ENCODE assay signal across 26 cellular contexts in the genomic region with DNA sequence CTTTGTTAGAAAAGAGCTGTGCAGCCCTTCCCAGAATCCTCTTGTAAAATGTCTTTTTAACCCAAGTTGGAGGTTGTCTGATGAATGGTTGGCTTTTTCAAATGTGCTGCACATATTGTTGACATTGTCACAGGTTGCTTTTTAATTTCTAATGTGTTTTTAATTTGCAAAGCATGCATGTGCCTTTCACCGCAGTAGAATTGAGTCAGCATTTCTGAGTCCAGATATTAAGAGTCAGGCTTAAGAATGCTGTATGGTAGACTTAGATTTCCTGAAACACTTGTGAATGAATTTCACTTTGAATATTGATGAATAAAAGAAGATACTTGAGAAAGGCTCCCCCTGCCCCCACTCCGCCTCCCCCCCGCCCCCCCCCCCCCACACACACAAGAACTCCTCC.
DNase-seq lines count a peak whose midpoint lies in the region; ATAC-seq and TF ChIP-seq lines count a peak whose summit lies in the region.
"Had no signal": no experiment of that assay in that cellular context is flagged by ENCODE, and none has a peak within 500 bp of the region (broad histone marks: within the 10 kb centered on the region; RNA-seq: fewer than 3 reads in every experiment).

No MANE protein-coding gene starts in this region.

- DNase-seq in AG20443 (ENCODE audit: low spot score) (peak; percentile 16), HFF-Myc (ENCODE audit: extremely low read depth, low read depth) (peak; percentile 46), SK-N-MC (ENCODE audit: low read depth, low spot score) (peak; percentile 24), KBM-7 (no peak), NCI-H1694 (lab: John Stamatoyannopoulos, UW) (no peak)
- no peak for DNase-seq in CD4-positive, alpha-beta T cell
- DNase-seq: activated CD8-positive, alpha-beta T cell treated with anti-CD3 and anti-CD28 coated beads for 36 hours; activated T-cell treated with anti-CD3 and anti-CD28 coated beads, Interleukin-2, amount 50 U/mL, for 1 hour; CD4-positive, CD25-positive, alpha-beta regulatory T cell; effector CD8-positive, alpha-beta T cell; esophagus squamous epithelium; glutamatergic neuron; left lung; midbrain; NCI-H187; NCI-H446; small intestine; stimulated activated CD4-positive, alpha-beta T cell treated with anti-CD3 and anti-CD28 coated beads, Interleukin-4, amount 100 ng/mL, for 4 hours; stimulated activated naive CD8-positive, alpha-beta T cell treated with anti-CD3 and anti-CD28 coated beads, Interleukin-15, amount 100 ng/mL, for 72 hours had no signal

- H3K9me3 ChIP-seq in SK-N-MC (ENCODE audit: low read depth, low read length) (no peaks in the 10 kb centered on the region), mesodermal cell (ENCODE audit: control insufficient read depth, low read length) (no peaks in the 10 kb centered on the region)
- H3K9me3 ChIP-seq in CD4-positive, alpha-beta T cell (ENCODE audit: control insufficient read depth, low read length): no peaks in the 10 kb centered on the region
- H3K9me3 ChIP-seq: esophagus squamous epithelium, left lung, neutrophil, tibial nerve had no signal

- no peak for ATAC-seq in HG02885 (IDR thresholded peaks at IDR 0.05; ENCODE audit: poor library complexity, unreplicated experiment)
- no peak for ATAC-seq in CD4-positive, alpha-beta T cell (ENCODE audit: poor library complexity)
- ATAC-seq: activated CD8-positive, alpha-beta T cell treated with anti-CD3 and anti-CD28 coated beads for 36 hours; HCT116; left lung; stimulated activated naive CD8-positive, alpha-beta T cell treated with anti-CD3 and anti-CD28 coated beads, Interleukin-15, amount 100 ng/mL, for 72 hours had no signal

- H3K36me3 Mint-ChIP-seq in CD4-positive, alpha-beta T cell (ENCODE audit: low read depth): no peaks in the 10 kb centered on the region
- H3K36me3 Mint-ChIP-seq: CD4-positive, CD25-positive, alpha-beta regulatory T cell; IgD-negative memory B cell had no signal

- no peak overlapping the region for H3K9ac ChIP-seq in SK-N-MC (ENCODE audit: insufficient read length)

- H3K4me3 ChIP-seq in HFF-Myc (replicated peaks; ENCODE audit: low read depth, low read length): no peak overlapping the region
- peak overlapping the region; percentile 34; the same call in 1 of the 2 replicates for H3K4me3 ChIP-seq in SK-N-MC
- no peak overlapping the region for H3K4me3 ChIP-seq in mesodermal cell (ENCODE audit: extremely low read depth, insufficient read depth, low read length, poor library complexity, severe bottlenecking)
- H3K4me3 ChIP-seq: esophagus squamous epithelium, left lung, tibial nerve had no signal

- CTCF ChIA-PET in CD4-positive, alpha-beta T cell (lab: Charles Lee): no interaction called here

- no peak overlapping the region for H3K4me3 Mint-ChIP-seq in CD4-positive, alpha-beta T cell
- H3K4me3 Mint-ChIP-seq: activated CD8-positive, alpha-beta T cell treated with anti-CD3 and anti-CD28 coated beads for 36 hours; CD4-positive, CD25-positive, alpha-beta regulatory T cell; IgD-negative memory B cell; stimulated activated naive CD8-positive, alpha-beta T cell treated with anti-CD3 and anti-CD28 coated beads, Interleukin-15, amount 100 ng/mL, for 72 hours had no signal

- POLR2A ChIA-PET in CD4-positive, alpha-beta T cell (lab: Charles Lee): no interaction called here

- H3K4me1 ChIP-seq in mesodermal cell (ENCODE audit: control insufficient read depth, insufficient read depth, low read length, poor library complexity, severe bottlenecking): peaks cover 35% of the 10 kb centered on the region
- H3K4me1 ChIP-seq: esophagus squamous epithelium, left lung, tibial nerve had no signal

- WGBS in mesodermal cell (ENCODE audit: insufficient coverage in 2 of 2), 2 experiments: 75% methylated on average over 1 of the region's 3 CpGs; no CpG with 5 or more reads in 1 of the 2 experiments

- TF ChIP-seq CTCF in HFF-Myc (IDR thresholded peaks at IDR 0.05; ENCODE audit: low read depth, low read length, missing control alignments): no peak
- TF ChIP-seq CTCF in CD4-positive, alpha-beta T cell (IDR thresholded peaks at IDR 0.05): no peak

- peaks cover 28% of the 10 kb centered on the region for H3K27me3 Mint-ChIP-seq in CD4-positive, alpha-beta T cell
- H3K27me3 Mint-ChIP-seq: IgD-negative memory B cell had no signal

- H3K36me3 ChIP-seq in SK-N-MC (ENCODE audit: insufficient read depth, low read length) (no peaks in the 10 kb centered on the region), mesodermal cell (ENCODE audit: control insufficient read depth, insufficient read depth, low read length) (no peaks in the 10 kb centered on the region)
- H3K36me3 ChIP-seq: esophagus squamous epithelium, left lung, neutrophil, tibial nerve had no signal

- H3K27me3 ChIP-seq in CD4-positive, alpha-beta T cell (ENCODE audit: control insufficient read depth, insufficient read depth, low read length): peaks cover 8% of the 10 kb centered on the region
- H3K27me3 ChIP-seq: left lung, neutrophil, tibial nerve had no signal

- intact Hi-C loops in CD4-positive, alpha-beta T cell (cut with DNase I, micrococcal nuclease): no loop called here

- H3K9me3 Mint-ChIP-seq in CD4-positive, alpha-beta T cell: no peaks in the 10 kb centered on the region
- H3K9me3 Mint-ChIP-seq: activated CD8-positive, alpha-beta T cell treated with anti-CD3 and anti-CD28 coated beads for 36 hours; IgD-negative memory B cell; stimulated activated naive CD8-positive, alpha-beta T cell treated with anti-CD3 and anti-CD28 coated beads, Interleukin-15, amount 100 ng/mL, for 72 hours had no signal

- no peak overlapping the region for H3K27ac Mint-ChIP-seq in CD4-positive, alpha-beta T cell
- H3K27ac Mint-ChIP-seq: activated CD8-positive, alpha-beta T cell treated with anti-CD3 and anti-CD28 coated beads for 36 hours; CD4-positive, CD25-positive, alpha-beta regulatory T cell; IgD-negative memory B cell; stimulated activated naive CD8-positive, alpha-beta T cell treated with anti-CD3 and anti-CD28 coated beads, Interleukin-15, amount 100 ng/mL, for 72 hours had no signal

- peak overlapping the region; percentile 54; the same call in 1 of the 2 replicates for H3K27ac ChIP-seq in SK-N-MC
- H3K27ac ChIP-seq in mesodermal cell (ENCODE audit: low read depth, low read length, severe bottlenecking): peak overlapping the region; percentile 65
- no peak overlapping the region for H3K27ac ChIP-seq in CD4-positive, alpha-beta T cell (ENCODE audit: low read depth, low read length)
- H3K27ac ChIP-seq: esophagus squamous epithelium, HL-60, left lung, neutrophil, tibial nerve had no signal

- H3K4me1 Mint-ChIP-seq in CD4-positive, alpha-beta T cell (ENCODE audit: low read depth): no peaks in the 10 kb centered on the region
- H3K4me1 Mint-ChIP-seq: CD4-positive, CD25-positive, alpha-beta regulatory T cell; IgD-negative memory B cell; stimulated activated naive CD8-positive, alpha-beta T cell treated with anti-CD3 and anti-CD28 coated beads, Interleukin-15, amount 100 ng/mL, for 72 hours had no signal

- in situ Hi-C loops in KBM-7 (cut with MboI; ENCODE audit: low pct_unique_long_range_greater_than_20kb, low sequenced_read_pairs): no loop called here

Comparison
In these comparisons a context has a peak if more than half of its experiments do, and no peak if none do; other contexts are left out.
1. DNase-seq: peak in AG20443 (single experiment), HFF-Myc (single experiment) and SK-N-MC (single experiment); none in KBM-7 (single experiment), CD4-positive, alpha-beta T cell (0 of 10) and NCI-H1694 (single experiment).